ENCODE assay signal across 23 cellular contexts in the genomic region with DNA sequence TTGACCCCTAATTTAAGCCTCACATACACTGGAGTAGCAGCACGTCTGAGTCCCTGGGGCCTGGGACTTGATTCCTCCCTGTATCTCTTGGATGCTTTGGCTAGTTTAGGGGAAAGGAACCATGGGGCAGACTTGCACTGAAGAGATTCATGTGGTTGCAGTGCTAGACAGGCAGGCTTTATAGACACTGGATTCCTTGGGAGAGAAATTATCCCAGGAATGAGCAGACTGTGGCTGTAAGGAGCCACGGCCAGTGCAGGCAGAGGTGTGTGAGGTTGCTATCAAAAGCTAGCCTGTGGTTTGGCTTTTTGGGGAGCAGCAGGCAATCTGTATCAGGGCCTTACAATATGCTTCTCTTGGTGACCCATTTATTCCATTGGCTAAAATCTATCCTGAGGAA. TPM values are rescaled to one million over a fixed set of nuclear protein-coding genes. Genes with fewer than 3 reads are reported as not detected.
DNase-seq lines count a peak whose midpoint lies in the region; ATAC-seq and TF ChIP-seq lines count a peak whose summit lies in the region.
"Had no signal": no experiment of that assay in that cellular context is flagged by ENCODE, and none has a peak within 500 bp of the region (broad histone marks: within the 10 kb centered on the region; RNA-seq: fewer than 3 reads in every experiment).

No MANE protein-coding gene starts in this region.

- H3K4me3 ChIP-seq in SU-DHL-6 (ENCODE audit: insufficient read depth, low read length, poor library complexity, severe bottlenecking): peak overlapping the region; percentile 31
- H3K4me3 ChIP-seq: GM12878 had no signal

- H3K27me3 Mint-ChIP-seq in stimulated activated memory B cell treated with anti-CD40 and anti-IgM and Interleukin-4, amounts not matched to agents 10 μg/mL and 1 μg/mL and 100 μg/mL, for 72 hours: peaks cover 45% of the 10 kb centered on the region

- peak overlapping the region; percentile 91 for H3K27ac ChIP-seq in SU-DHL-6 (ENCODE audit: low read depth, low read length)
- H3K27ac ChIP-seq: 22Rv1, RWPE1 had no signal

- no peaks in the 10 kb centered on the region for H4K20me1 ChIP-seq in SU-DHL-6 (ENCODE audit: low read depth, low read length)

- no peaks in the 10 kb centered on the region for H3K9me3 ChIP-seq in SU-DHL-6 (ENCODE audit: insufficient read depth, low read length)
- H3K9me3 ChIP-seq: BE2C had no signal

- no peaks in the 10 kb centered on the region for H3K36me3 ChIP-seq in SU-DHL-6 (ENCODE audit: low read length)
- H3K36me3 ChIP-seq: BE2C had no signal

- H3K4me1 Mint-ChIP-seq in stimulated activated memory B cell treated with anti-CD40 and anti-IgM and Interleukin-4, amounts not matched to agents 10 μg/mL and 1 μg/mL and 100 μg/mL, for 72 hours: peaks cover 50% of the 10 kb centered on the region

- no peaks in the 10 kb centered on the region for H3K9me2 ChIP-seq in SU-DHL-6 (replicated peaks; ENCODE audit: insufficient read depth, low read length)

- no peaks in the 10 kb centered on the region for H3K79me2 ChIP-seq in SU-DHL-6 (ENCODE audit: insufficient read depth, low read length)

- H3K27ac Mint-ChIP-seq in stimulated activated memory B cell treated with anti-CD40 and anti-IgM and Interleukin-4, amounts not matched to agents 10 μg/mL and 1 μg/mL and 100 μg/mL, for 72 hours: peak overlapping the region; percentile 26
- H3K27ac Mint-ChIP-seq: CD14-positive monocyte; CD8-positive, alpha-beta memory T cell had no signal

- 0 out of 2 replicates have a peak, but pooled peaks cover 6% of the 10 kb centered on the region for H3F3A ChIP-seq in SU-DHL-6 (ENCODE audit: insufficient read depth)

- no peaks in the 10 kb centered on the region for H3K27me3 ChIP-seq in SU-DHL-6 (ENCODE audit: low read length)

- peak overlapping the region; percentile 29 for H2AFZ ChIP-seq in SU-DHL-6 (ENCODE audit: low read depth, low read length, severe bottlenecking)

- no peak for ATAC-seq in stimulated activated memory B cell treated with anti-CD40 and anti-IgM and Interleukin-4, amounts not matched to agents 10 μg/mL and 1 μg/mL and 100 μg/mL, for 72 hours
- ATAC-seq in HG02884 (IDR thresholded peaks at IDR 0.05; ENCODE audit: unreplicated experiment): no peak
- ATAC-seq: GM12878, HCT116, Panc1 had no signal

- peak; percentile 52 for DNase-seq in DMS53 (lab: John Stamatoyannopoulos, UW)
- DNase-seq in DMS53 treated with DMSO at 0.1 percent for 48 hours (lab: John Stamatoyannopoulos, UW; ENCODE audit: unreplicated experiment): no peak
- peak; percentile 59 for DNase-seq in myocyte (ENCODE audit: low read depth)
- DNase-seq in kidney glomerular epithelial cell (lab: John Stamatoyannopoulos, UW): no peak
- DNase-seq in NCI-H1092 treated with DMSO at 0.1 percent for 48 hours (lab: John Stamatoyannopoulos, UW): no peak
- DNase-seq: BE2C; CD8-positive, alpha-beta memory T cell; DMS153; NCI-H1105; NCI-H1436 treated with DMSO at 0.1 percent for 48 hours; NCI-H187 treated with DMSO at 0.1 percent for 48 hours; NCI-H2171 treated with DMSO at 0.1 percent for 48 hours; NCI-H524; NK-92 treated with Interleukin-12 subunit alpha and Interleukin-12 subunit beta, amount 100 ng/mL, for 24 hours had no signal

- H3K4me3 Mint-ChIP-seq in stimulated activated memory B cell treated with anti-CD40 and anti-IgM and Interleukin-4, amounts not matched to agents 10 μg/mL and 1 μg/mL and 100 μg/mL, for 72 hours: no peak overlapping the region
- H3K4me3 Mint-ChIP-seq: CD8-positive, alpha-beta memory T cell had no signal

- H3K36me3 Mint-ChIP-seq in stimulated activated memory B cell treated with anti-CD40 and anti-IgM and Interleukin-4, amounts not matched to agents 10 μg/mL and 1 μg/mL and 100 μg/mL, for 72 hours: peaks cover 6% of the 10 kb centered on the region
- H3K36me3 Mint-ChIP-seq: CD14-positive monocyte; CD8-positive, alpha-beta memory T cell had no signal

- H3K4me2 ChIP-seq in SU-DHL-6 (ENCODE audit: low read depth, low read length, poor library complexity, severe bottlenecking): peak overlapping the region; percentile 77

- no peaks in the 10 kb centered on the region for H3K9me3 Mint-ChIP-seq in stimulated activated memory B cell treated with anti-CD40 and anti-IgM and Interleukin-4, amounts not matched to agents 10 μg/mL and 1 μg/mL and 100 μg/mL, for 72 hours
- H3K9me3 Mint-ChIP-seq: CD8-positive, alpha-beta memory T cell had no signal

- peak overlapping the region; percentile 45 for H3K9ac ChIP-seq in SU-DHL-6 (ENCODE audit: low read length)

- no peak for TF ChIP-seq CTCF in SU-DHL-6 (IDR thresholded peaks at IDR 0.05; ENCODE audit: insufficient read depth, low read length, poor library complexity, severe bottlenecking)

RNA-seq across cellular contexts. Expression of gene PITX1, which starts 20.5 kb away (rescaled TPM):
- total RNA-seq in myocyte: 2.9 and 5.5 TPM in 2 replicates
- 1.2 TPM for polyA plus RNA-seq in myocyte (2012)
- total RNA-seq: CD8-positive, alpha-beta memory T cell had no signal
- polyA plus RNA-seq: CD14-positive monocyte; CD8-positive, alpha-beta memory T cell had no signal

Comparison
In these comparisons a context has a peak if more than half of its experiments do, and no peak if none do; other contexts are left out.
1. DNase-seq: peak in DMS53 (single experiment) and myocyte (single experiment); none in DMS53 treated with DMSO at 0.1 percent for 48 hours (single experiment), kidney glomerular epithelial cell (single experiment) and NCI-H1092 treated with DMSO at 0.1 percent for 48 hours (single experiment).